Comparison of ENCODE assay signal across 27 cellular contexts in the genomic region with DNA sequence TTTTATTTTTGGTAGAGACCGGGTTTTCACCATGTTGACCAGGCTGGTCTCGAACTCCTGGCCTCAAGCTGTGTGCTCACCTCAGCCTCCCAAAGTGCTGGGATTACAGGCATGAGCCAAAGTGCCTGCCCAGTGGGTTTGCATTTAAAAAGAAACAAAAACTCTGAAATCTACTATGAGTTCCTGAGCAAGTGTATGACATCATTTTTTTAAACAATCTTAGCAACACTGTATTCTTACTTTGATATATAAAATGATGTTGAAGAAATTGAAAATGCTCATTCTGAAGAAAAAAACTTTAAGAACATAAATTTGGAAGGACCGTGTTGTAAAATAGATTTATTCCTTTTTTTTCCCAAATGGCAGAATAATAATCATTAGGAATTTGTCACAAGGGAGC.
"Had no signal": no experiment of that assay in that cellular context is flagged by ENCODE, and none has a peak within 500 bp of the region (broad histone marks: within the 10 kb centered on the region; RNA-seq: fewer than 3 reads in every experiment).

No MANE protein-coding gene starts in this region.

- H3K36me3 ChIP-seq: stomach, suprapubic skin, thoracic aorta, thyroid gland, tibial artery, tibial nerve, transverse colon, upper lobe of left lung, upper lobe of right lung, uterus, vagina had no signal

- H3K4me1 ChIP-seq: stomach, suprapubic skin, testis, thyroid gland, tibial artery, tibial nerve, transverse colon, upper lobe of left lung, upper lobe of right lung, uterus, vagina had no signal

- FAIRE-seq: urothelium cell line had no signal

- DNase-seq: stimulated activated CD4-positive, alpha-beta T cell treated with anti-CD3 and anti-CD28 coated beads, Interleukin-2, amount 100 ng/mL, for 48 hours; stimulated activated CD4-positive, alpha-beta T cell treated with anti-CD3 and anti-CD28 coated beads, Interleukin-4, amount 100 ng/mL, for 1 hour; stimulated activated CD4-positive, alpha-beta T cell treated with anti-CD3 and anti-CD28 coated beads, Interleukin-4, amount 100 ng/mL, for 24 hours; stimulated activated CD4-positive, alpha-beta T cell treated with anti-CD3 and anti-CD28 coated beads, Interleukin-4, amount 100 ng/mL, for 4 hours; stimulated activated CD8-positive, alpha-beta memory T cell treated with anti-CD3 and anti-CD28 coated beads, Interleukin-4, amount 100 ng/mL, for 48 hours; stimulated activated naive B cell treated with anti-CD40 and anti-IgM and Interleukin-4, amounts not matched to agents 10 μg/mL and 1 μg/mL and 100 μg/mL, for 72 hours; stimulated activated naive CD4-positive, alpha-beta T cell; stimulated activated naive CD4-positive, alpha-beta T cell treated with Interleukin-2 at 50 U/mL for 16 hours; stimulated activated naive CD8-positive, alpha-beta T cell treated with anti-CD3 and anti-CD28 coated beads, Interleukin-15, amount 100 ng/mL, for 72 hours; stimulated activated naive CD8-positive, alpha-beta T cell treated with anti-CD3 and anti-CD28 coated beads, Interleukin-15, Interleukin-2, amounts not matched to agents 100 U/mL and 50 U/mL, for 24 hours; stomach; substantia nigra; testis; thyroid gland; tibial artery; transverse colon; trophoblast cell; upper lobe of left lung; upper lobe of right lung; uterus had no signal

- H3K9me3 ChIP-seq: suprapubic skin, testis, thoracic aorta, thyroid gland, tibial artery, tibial nerve, transverse colon, upper lobe of left lung, upper lobe of right lung, uterus, vagina had no signal

- H3K27me3 ChIP-seq: stomach, suprapubic skin, testis, thyroid gland, tibial artery, tibial nerve, transverse colon, upper lobe of left lung, upper lobe of right lung, uterus, vagina had no signal

- H3K4me3 ChIP-seq: stomach, suprapubic skin, testis, thoracic aorta, thyroid gland, tibial artery, tibial nerve, transverse colon, upper lobe of left lung, upper lobe of right lung, uterus, vagina had no signal

- H3K27ac ChIP-seq: stomach, suprapubic skin, testis, thoracic aorta, thyroid gland, tibial artery, tibial nerve, transverse colon, upper lobe of left lung, upper lobe of right lung, uterus, vagina had no signal

- ATAC-seq: stimulated activated effector memory CD8-positive, alpha-beta T cell treated with anti-CD3 and anti-CD28 coated beads, Interleukin-12 subunit alpha, Interleukin-12 subunit beta, amount 100 ng/mL, for 72 hours; stimulated activated memory B cell treated with anti-CD40 and anti-IgM and Interleukin-4, amounts not matched to agents 10 μg/mL and 1 μg/mL and 100 μg/mL, for 72 hours; stimulated activated naive B cell treated with anti-CD40 and anti-IgM and Interleukin-4, amounts not matched to agents 10 μg/mL and 1 μg/mL and 100 μg/mL, for 72 hours; stimulated activated naive CD8-positive, alpha-beta T cell treated with anti-CD3 and anti-CD28 coated beads, Interleukin-15, amount 100 ng/mL, for 72 hours; stimulated activated naive CD8-positive, alpha-beta T cell treated with anti-CD3 and anti-CD28 coated beads, Interleukin-15, Interleukin-2, amounts not matched to agents 100 U/mL and 50 U/mL, for 24 hours; upper lobe of right lung had no signal
